Comparison of ENCODE assay signal across 8 cellular contexts in genomic region chr3:122679467-122680291, GRCh38. TPM values are rescaled to one million over a fixed set of nuclear protein-coding genes. Genes with fewer than 3 reads are reported as not detected.
DNase-seq lines count a peak whose midpoint lies in the region; ATAC-seq and TF ChIP-seq lines count a peak whose summit lies in the region.

No MANE protein-coding gene starts in this region.

- no peaks in the 10 kb centered on the region for H3K9me2 ChIP-seq in Loucy (replicated peaks; ENCODE audit: low read depth, low read length)

- H3K4me2 ChIP-seq in Loucy (ENCODE audit: low read depth, low read length, poor library complexity, severe bottlenecking): peak overlapping the region; percentile 88

- peaks cover 28% of the 10 kb centered on the region for H3K79me2 ChIP-seq in Loucy (ENCODE audit: insufficient read depth, low read length)

- peak overlapping the region; percentile 95 for H3K9ac ChIP-seq in Loucy (ENCODE audit: low read depth, low read length, poor library complexity, severe bottlenecking)

- WGBS in ovary, 3 donors: 10 to 17% (median 11%) methylated on average over 18 of the region's 18 CpGs

- intact Hi-C loops in ovary (cut with DNase I): loop anchor here (5.0 to 10.0 kb wide), 7 partner anchors 112 to 1132 kb away; partner anchors contain the start of genes DTX3L (in 3 of the 4), PARP9 (in 3 of the 4) and POLQ (in 1 of the 4)

- TF ChIP-seq CTCF in Loucy (conservative IDR thresholded peaks at IDR 0.05; ENCODE audit: low read length) (no peak), fibroblast of the aortic adventitia (IDR thresholded peaks at IDR 0.05; ENCODE audit: insufficient read depth, low read length) (no peak), ovary (IDR thresholded peaks at IDR 0.05) (no peak)

- TF ChIP-seq POLR2A in ovary (IDR thresholded peaks at IDR 0.05): no peak

- H3K9me3 ChIP-seq in Loucy (ENCODE audit: insufficient read depth, low read depth, low read length) (no peaks in the 10 kb centered on the region), ovary (no peaks in the 10 kb centered on the region)

- peak overlapping the region; percentile 86 for H2AFZ ChIP-seq in Loucy (ENCODE audit: low read length)

- H4K20me1 ChIP-seq in Loucy (ENCODE audit: insufficient read depth, low read length, poor library complexity, severe bottlenecking): no peaks in the 10 kb centered on the region

- DNase-seq in Caki2 (ENCODE audit: low read depth) (peak; percentile 72), fibroblast of the aortic adventitia (ENCODE audit: low read depth) (peak; percentile 27), ovary (peak; percentile 30 to 49 (median 44)), 8988T (no peak)
- peak; percentile 65 for DNase-seq in activated CD8-positive, alpha-beta memory T cell treated with anti-CD3 and anti-CD28 coated beads, Interleukin-2, amount 50 U/mL, for 48 hours
- no peak for DNase-seq in stimulated activated CD4-positive, alpha-beta T cell treated with anti-CD3 and anti-CD28 coated beads, Interleukin-1b, Interleukin-23, amount 100 ng/mL, for 48 hours

- peak overlapping the region; percentile 98 for H3K4me3 ChIP-seq in Loucy (ENCODE audit: low read length, poor library complexity, severe bottlenecking)
- H3K4me3 ChIP-seq in fibroblast of the aortic adventitia (ENCODE audit: low read depth, low read length): peak overlapping the region; percentile 81
- H3K4me3 ChIP-seq in ovary: peak overlapping the region; percentile 71

- in situ Hi-C loops in Caki2 (cut with HindIII; ENCODE audit: low pct_unique_long_range_greater_than_20kb, low sequenced_read_pairs): no loop called here

- H3K36me3 ChIP-seq in Loucy (ENCODE audit: insufficient read depth, low read length) (no peaks in the 10 kb centered on the region), ovary (no peaks in the 10 kb centered on the region)

- H3K27ac ChIP-seq in ovary: peak overlapping the region; percentile 95 to 97

- H3K27me3 ChIP-seq in Loucy (ENCODE audit: insufficient read depth, low read length, poor library complexity, severe bottlenecking) (no peaks in the 10 kb centered on the region), ovary (no peaks in the 10 kb centered on the region)

- no peak for TF ChIP-seq EP300 in ovary (IDR thresholded peaks at IDR 0.05)

- H3F3A ChIP-seq in Loucy (ENCODE audit: low read depth): no peaks in the 10 kb centered on the region

- H3K4me1 ChIP-seq in Loucy (ENCODE audit: insufficient read depth, low read length, poor library complexity, severe bottlenecking) (peaks cover 45% of the 10 kb centered on the region), ovary (ENCODE audit: insufficient read depth) (peaks cover 16% of the 10 kb centered on the region)

- ATAC-seq in GM21381 (IDR thresholded peaks at IDR 0.05; ENCODE audit: unreplicated experiment): peak; percentile 17

RNA-seq across cellular contexts. Expression of gene PARP14, which starts 1.0 kb away (rescaled TPM):
- total RNA-seq in Caki2 (2014; rRNA removed; shearing (Covaris generic); ENCODE audit: low replicate concordance): 20.2 and 20.3 TPM in 2 replicates
- total RNA-seq in fibroblast of the aortic adventitia (ENCODE audit: low replicate concordance) (41.6 and 73.8 TPM in 2 replicates), ovary (10 to 100 TPM; 23.9 to 41.3 (median 27.8) TPM)
- polyA plus RNA-seq in ovary: 10 to 100 TPM in 1 of 2 donors, 1 to 10 TPM in 1; 9.3 to 23.2 TPM

Comparison
In these comparisons a context has a peak if more than half of its experiments do, and no peak if none do; other contexts are left out.
1. DNase-seq: peak in Caki2 (single experiment), activated CD8-positive, alpha-beta memory T cell treated with anti-CD3 and anti-CD28 coated beads, Interleukin-2, amount 50 U/mL, for 48 hours (single experiment), fibroblast of the aortic adventitia (single experiment) and ovary (5 of 5); none in 8988T (single experiment) and stimulated activated CD4-positive, alpha-beta T cell treated with anti-CD3 and anti-CD28 coated beads, Interleukin-1b, Interleukin-23, amount 100 ng/mL, for 48 hours (single experiment).
2. Peak in every context shown above with its lines, with median percentiles within 50 percentile points of each other: H3K4me3 ChIP-seq.